ENCODE assay signal across 8 cellular contexts in the genomic region with DNA sequence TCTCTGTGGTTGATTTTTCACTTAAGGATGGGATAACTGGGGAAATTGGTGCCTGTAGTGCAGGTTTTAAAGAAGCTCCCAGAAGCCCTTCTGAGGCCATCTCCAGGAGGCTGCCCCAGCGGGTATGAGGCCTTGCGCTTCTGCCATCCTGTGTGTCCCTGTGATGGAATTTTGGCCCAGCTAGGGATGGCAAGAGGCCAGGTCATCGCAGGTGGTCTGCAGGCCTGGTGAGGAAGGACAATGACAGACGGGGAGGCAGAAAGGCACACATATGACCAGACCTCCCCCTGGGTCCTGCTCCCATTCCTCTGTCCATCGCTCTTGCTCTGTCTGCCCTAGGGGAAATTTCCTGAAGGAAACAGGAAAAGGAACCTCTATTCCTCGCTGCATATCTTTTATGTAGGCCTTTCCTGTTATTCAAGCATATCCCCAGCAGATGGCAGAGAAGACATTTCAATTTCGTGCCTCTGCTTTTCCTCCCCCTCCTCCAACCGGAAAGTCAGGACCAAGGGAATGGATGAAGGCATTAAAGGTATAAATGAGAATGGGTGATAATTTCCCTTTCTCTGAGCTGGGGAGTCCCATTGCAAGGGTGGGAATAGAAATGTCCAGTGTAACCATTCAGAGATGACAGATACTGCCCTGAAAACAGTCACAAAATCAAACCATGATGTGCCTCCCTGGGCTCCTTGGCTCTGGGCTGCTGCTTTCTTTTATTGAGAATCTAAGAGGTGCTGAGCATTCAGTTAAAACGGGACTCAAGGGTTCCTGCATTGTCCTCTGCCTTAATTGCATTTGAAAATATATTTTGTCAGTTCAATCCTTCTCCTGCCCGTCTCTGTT. TPM values are rescaled to one million over a fixed set of nuclear protein-coding genes. Genes with fewer than 3 reads are reported as not detected.
DNase-seq lines count a peak whose midpoint lies in the region; ATAC-seq and TF ChIP-seq lines count a peak whose summit lies in the region.

No MANE protein-coding gene starts in this region.

- no peaks in the 10 kb centered on the region for H3K79me2 ChIP-seq in MM.1S (ENCODE audit: low read length)

- H3K4me1 ChIP-seq in MM.1S (ENCODE audit: low read length) = peaks cover 8% of the 10 kb centered on the region; the same call in 1 of the 2 replicates
- no peaks in the 10 kb centered on the region for H3K4me1 ChIP-seq in tibial nerve

- H3K9me3 ChIP-seq in MM.1S (replicated peaks; ENCODE audit: insufficient read depth, low read length) (no peaks in the 10 kb centered on the region), tibial nerve (no peaks in the 10 kb centered on the region)

- no peak overlapping the region for H3K27ac ChIP-seq in MM.1S (ENCODE audit: low read length)
- no peak overlapping the region for H3K27ac ChIP-seq in tibial nerve

- no peaks in the 10 kb centered on the region for H3K36me3 ChIP-seq in MM.1S (replicated peaks; ENCODE audit: insufficient read depth, low read length)
- H3K36me3 ChIP-seq in tibial nerve = no peaks in the 10 kb centered on the region

- TF ChIP-seq POLR2A in tibial nerve (IDR thresholded peaks at IDR 0.05) = no peak

- in situ Hi-C loops in T47D (cut with HindIII; ENCODE audit: low pct_unique_long_range_greater_than_20kb, low sequenced_read_pairs) = no loop called here

- no peak overlapping the region for H2AFZ ChIP-seq in MM.1S (ENCODE audit: low read length)

- ATAC-seq in GM21423 (IDR thresholded peaks at IDR 0.05; ENCODE audit: unreplicated experiment) = no peak

- H3F3A ChIP-seq in MM.1S (ENCODE audit: insufficient read depth, low read length) = no peaks in the 10 kb centered on the region

- intact Hi-C loops in posterior vena cava (cut with DNase I) = loop anchor here in 1 of 2 donors (2.0 kb wide), 1 partner anchor 129 kb away; no protein-coding TSS in a partner anchor

- H3K4me3 ChIP-seq in MM.1S (ENCODE audit: low read length) = no peak overlapping the region
- no peak overlapping the region for H3K4me3 ChIP-seq in tibial nerve

- H3K27me3 ChIP-seq in MM.1S (replicated peaks; ENCODE audit: insufficient read depth, low read length) = 0 out of 2 replicates have a peak, but pooled peaks cover 4% of the 10 kb centered on the region
- peaks cover 0 to 23% of the 10 kb centered on the region in 2 donors for H3K27me3 ChIP-seq in tibial nerve

- no peak for TF ChIP-seq EP300 in tibial nerve (IDR thresholded peaks at IDR 0.05)

- TF ChIP-seq CTCF in MM.1S (IDR thresholded peaks at IDR 0.05; ENCODE audit: low read length) = peak; percentile 50
- TF ChIP-seq CTCF in tibial nerve (IDR thresholded peaks at IDR 0.05) = peak; percentile 39 to 77 (median 53)

- H3K4me2 ChIP-seq in MM.1S (ENCODE audit: low read depth, low read length) = no peak overlapping the region

- no peaks in the 10 kb centered on the region for H4K20me1 ChIP-seq in MM.1S (ENCODE audit: insufficient read depth, low read length)

- no peak overlapping the region for H3K9ac ChIP-seq in MM.1S (ENCODE audit: low read length)

- no peaks in the 10 kb centered on the region for H3K9me2 ChIP-seq in MM.1S (replicated peaks; ENCODE audit: insufficient read depth, low read length)

- DNase-seq in NCI-H2107 treated with DMSO at 0.1 percent for 48 hours (lab: John Stamatoyannopoulos, UW; ENCODE audit: unreplicated experiment) (peak; percentile 2), NCI-H2107 (lab: John Stamatoyannopoulos, UW) (no peak), MM.1S (no peak), T47D (ENCODE audit: low read depth in 1 of 2, low spot score in 1 of 2) (peak; percentile 48 to 84), kidney tubule cell (ENCODE audit: low spot score) (peak; percentile 40), tibial nerve (ENCODE audit: low spot score in 2 of 2) (peak in 1 of 2 donors; percentile 33), posterior vena cava (ENCODE audit: low spot score) (no peak)

- 27 to 31% methylated on average over 10 of the region's 10 CpGs for WGBS in tibial nerve, 2 donors

RNA-seq across cellular contexts. Expression of gene HLA-F, which starts 17.6 kb away (rescaled TPM):
- total RNA-seq in tibial nerve = 100 to 1,000 TPM in 2 of 4 donors, 10 to 100 TPM in 2; 63.0 to 117 (median 101) TPM
- 10 to 100 TPM; 31.5 to 61.8 TPM for total RNA-seq in posterior vena cava

RNA-seq across cellular contexts. Expression of gene ZFP57, which starts 24.7 kb away (rescaled TPM):
- under 1 TPM in 1 of 4 donors, not detected in 3; 0.66 TPM for total RNA-seq in tibial nerve
- 1 to 10 TPM in 1 of 2 donors, under 1 TPM in 1; 0.24 to 6.5 TPM for total RNA-seq in posterior vena cava

RNA-seq across cellular contexts. Expression of gene MOG, which starts 48.7 kb away (rescaled TPM):
- not detected for total RNA-seq in tibial nerve
- total RNA-seq in posterior vena cava = under 1 TPM in 1 of 2 donors, not detected in 1; 0.69 TPM

Comparison
In these comparisons a context has a peak if more than half of its experiments do, and no peak if none do; other contexts are left out.
1. DNase-seq: peak in NCI-H2107 treated with DMSO at 0.1 percent for 48 hours (single experiment), T47D (2 of 2) and kidney tubule cell (single experiment); none in NCI-H2107 (single experiment), MM.1S (single experiment) and posterior vena cava (single experiment).